16 cellular contexts compared by ENCODE assay signal in the genomic region with DNA sequence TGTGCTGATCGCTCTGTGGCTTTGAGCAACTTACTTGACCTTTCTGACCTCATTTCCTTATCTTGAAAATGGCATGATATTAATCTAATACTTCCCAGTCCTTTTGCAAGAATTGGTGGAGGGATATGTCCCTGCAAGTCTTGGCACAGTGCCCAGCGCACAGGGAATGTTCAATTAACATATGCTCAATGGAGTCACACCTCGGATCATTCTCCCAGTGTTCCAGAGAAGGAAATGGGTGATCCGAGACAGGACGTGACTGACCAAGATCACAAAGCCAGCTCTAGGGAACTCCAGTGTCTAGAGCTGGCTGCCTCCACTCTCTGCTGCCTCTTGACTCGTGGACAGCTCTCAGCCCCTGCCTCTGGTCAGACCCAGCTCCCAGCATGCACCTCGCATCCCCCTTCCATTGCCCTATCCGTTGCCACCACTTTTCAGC. TPM values are rescaled to one million over a fixed set of nuclear protein-coding genes. Genes with fewer than 3 reads are reported as not detected.
A peak's percentile ranks its signal among the peaks of the same experiment; 100 is the strongest.
DNase-seq lines count a peak whose midpoint lies in the region; ATAC-seq, FAIRE-seq and TF ChIP-seq lines count a peak whose summit lies in the region.
"Had no signal": no experiment of that assay in that cellular context is flagged by ENCODE, and none has a peak within 500 bp of the region (broad histone marks: within the 10 kb centered on the region; RNA-seq: fewer than 3 reads in every experiment).

No MANE protein-coding gene starts in this region.

- H3K36me3 ChIP-seq in bronchial epithelial cell (ENCODE audit: control insufficient read depth, insufficient read depth, low read length): no peaks in the 10 kb centered on the region
- no peaks in the 10 kb centered on the region for H3K36me3 ChIP-seq in keratinocyte (ENCODE audit: control insufficient read depth in 2 of 2, extremely low read depth in 1 of 2, insufficient read depth in 2 of 2, low read length in 2 of 2)
- H3K36me3 ChIP-seq in stomach: no peaks in the 10 kb centered on the region

- dilution Hi-C loops in keratinocyte (cut with MboI; ENCODE audit: extremely low pct_ligation_motif_present, low sequenced_read_pairs): no loop called here

- TF ChIP-seq CTCF in bronchial epithelial cell (IDR thresholded peaks at IDR 0.05; ENCODE audit: insufficient read depth, low read length, severe bottlenecking): no peak
- TF ChIP-seq CTCF in keratinocyte (optimal IDR thresholded peaks at IDR 0.05 in 1 of 3, IDR thresholded peaks at IDR 0.05 in 1 of 3, conservative IDR thresholded peaks at IDR 0.05 in 1 of 3; ENCODE audit: extremely low read depth in 1 of 3, insufficient read depth in 2 of 3, low read length in 3 of 3): no peak
- TF ChIP-seq CTCF in stomach (IDR thresholded peaks at IDR 0.05): no peak

- no peaks in the 10 kb centered on the region for H3K9me1 ChIP-seq in keratinocyte (ENCODE audit: control insufficient read depth, extremely low read depth, insufficient read depth, low read length)

- DNase-seq in DMS 273 (lab: John Stamatoyannopoulos, UW; ENCODE audit: unreplicated experiment) (peak; percentile 44), DMS 273 treated with DMSO at 0.1 percent for 48 hours (lab: John Stamatoyannopoulos, UW) (no peak), bronchial epithelial cell (ENCODE audit: low read depth) (peak; percentile 67), keratinocyte (ENCODE audit: low read depth, low spot score) (no peak), stomach (peak; percentile 70), MV-4-11 (lab: John Stamatoyannopoulos, UW) (no peak)
- DNase-seq: activated CD8-positive, alpha-beta memory T cell treated with anti-CD3 and anti-CD28 coated beads, Interleukin-2, amount 10 ng/mL, durations not matched to agents 7 days and 5 days; NCI-H1930 had no signal

- TF ChIP-seq POLR2A in stomach (IDR thresholded peaks at IDR 0.05): no peak

- H3K79me2 ChIP-seq in keratinocyte (ENCODE audit: control insufficient read depth, insufficient read depth, low read length): peaks cover 9% of the 10 kb centered on the region

- no peak overlapping the region for H3K4me3 ChIP-seq in bronchial epithelial cell (ENCODE audit: low read depth, low read length)
- no peak overlapping the region for H3K4me3 ChIP-seq in keratinocyte (ENCODE audit: control insufficient read depth in 2 of 3, extremely low read depth in 1 of 3, insufficient read depth in 2 of 3, low read depth in 1 of 3, low read length in 3 of 3)
- no peak overlapping the region for H3K4me3 ChIP-seq in stomach

- ATAC-seq in HG03460 (IDR thresholded peaks at IDR 0.05; ENCODE audit: unreplicated experiment) (no peak), GM18907 (IDR thresholded peaks at IDR 0.05; ENCODE audit: unreplicated experiment) (no peak)
- ATAC-seq: activated CD8-positive, alpha-beta memory T cell treated with anti-CD3 and anti-CD28 coated beads, Interleukin-2, amount 10 ng/mL, durations not matched to agents 7 days and 5 days had no signal

- H3K9me3 ChIP-seq in keratinocyte (ENCODE audit: control insufficient read depth, low read depth, low read length) (no peaks in the 10 kb centered on the region), stomach (no peaks in the 10 kb centered on the region)

- FAIRE-seq in bronchial epithelial cell (lab: Jason Lieb, UNC) (no peak), keratinocyte (lab: Jason Lieb, UNC) (no peak)
- FAIRE-seq: H54, RCC 7860 had no signal

- intact Hi-C loops in stomach (cut with DNase I; ENCODE audit: low total_unique reads): no loop called here

- H3K4me2 ChIP-seq in keratinocyte (ENCODE audit: control insufficient read depth, extremely low read depth, insufficient read depth, low read depth, low read length): peak overlapping the region; percentile 91

- H3K4me1 ChIP-seq in keratinocyte (ENCODE audit: control insufficient read depth, extremely low read depth, insufficient read depth, low read length) (peaks cover 28% of the 10 kb centered on the region), stomach (peaks cover 32 to 68% (median 63%) of the 10 kb centered on the region in 4 donors)

- no peak overlapping the region for H2AFZ ChIP-seq in keratinocyte (ENCODE audit: control insufficient read depth, low read length)

- no peak overlapping the region for H3K9ac ChIP-seq in keratinocyte (ENCODE audit: control insufficient read depth, extremely low read depth, insufficient read depth, low read length)

- 24 to 50% (median 29%) methylated on average over 6 to 8 of the region's 8 CpGs for WGBS in stomach, 5 donors

- H3K27ac ChIP-seq in keratinocyte (ENCODE audit: control insufficient read depth, insufficient read depth, low read length) (no peak overlapping the region), stomach (peak overlapping the region; percentile 60 to 99 (median 87))
- H3K27ac ChIP-seq: 22Rv1 had no signal

- no peak for TF ChIP-seq EP300 in stomach (IDR thresholded peaks at IDR 0.05)

- H3K27me3 ChIP-seq in bronchial epithelial cell (ENCODE audit: control insufficient read depth, insufficient read depth, low read length) (no peaks in the 10 kb centered on the region), keratinocyte (ENCODE audit: control insufficient read depth, extremely low read depth, insufficient read depth, low read length) (no peaks in the 10 kb centered on the region), stomach (peaks cover 0 to 43% (median 9%) of the 10 kb centered on the region in 3 donors)

- no peaks in the 10 kb centered on the region for H4K20me1 ChIP-seq in keratinocyte (ENCODE audit: control insufficient read depth, extremely low read depth, insufficient read depth, low read length)

RNA-seq across cellular contexts. Expression of gene CDC42EP5, which starts 3.6 kb away (rescaled TPM):
- 18.2 and 20.4 TPM in 2 replicates for total RNA-seq in bronchial epithelial cell
- polyA plus RNA-seq in keratinocyte: 8.6 to 16.4 TPM (median 9.4 TPM) in 3 replicates
- 4.4 TPM for polyA plus RNA-seq in keratinocyte (2011; ENCODE audit: low read depth)
- polyA plus RNA-seq in keratinocyte (2011; cell fraction: cytosol; rRNA removed): 4.9 and 31.9 TPM in 2 replicates
- 4.2 and 13.3 TPM in 2 replicates for polyA plus RNA-seq in keratinocyte (2011; cell fraction: nucleus; rRNA removed)
- 19.2 and 29.7 TPM in 2 replicates for polyA plus RNA-seq in keratinocyte (2012; ENCODE audit: low replicate concordance)
- 0.67 to 1.7 TPM (median 1.2 TPM) in 3 replicates for polyA minus RNA-seq in keratinocyte
- 34.3 TPM for polyA minus RNA-seq in keratinocyte (2011; cell fraction: cytosol; rRNA and poly(A)+ RNA removed)
- 3.3 and 3.6 TPM in 2 replicates for polyA minus RNA-seq in keratinocyte (2011; cell fraction: nucleus; rRNA and poly(A)+ RNA removed)
- total RNA-seq in stomach: 100 to 1,000 TPM in 1 of 5 donors, 10 to 100 TPM in 2, under 1 TPM in 1, not detected in 1; 0.89 to 699 (median 32.8) TPM
- polyA plus RNA-seq in stomach: 10 to 100 TPM; 24.8 to 48.6 (median 28.3) TPM

RNA-seq across cellular contexts. Expression of gene LENG9, which starts 5.9 kb away (rescaled TPM):
- total RNA-seq in bronchial epithelial cell: 6.5 and 15.0 TPM in 2 replicates
- polyA plus RNA-seq in keratinocyte: 1.3 to 2.2 TPM (median 2.1 TPM) in 3 replicates
- 0.41 TPM for polyA plus RNA-seq in keratinocyte (2011; ENCODE audit: low read depth)
- polyA plus RNA-seq in keratinocyte (2011; cell fraction: cytosol; rRNA removed): 1.2 and 2.8 TPM in 2 replicates
- polyA plus RNA-seq in keratinocyte (2011; cell fraction: nucleus; rRNA removed): 1.9 and 3.5 TPM in 2 replicates
- polyA plus RNA-seq in keratinocyte (2012; ENCODE audit: low replicate concordance): 2.4 and 5.8 TPM in 2 replicates
- 1.2 to 3.3 TPM (median 2.0 TPM) in 3 replicates for polyA minus RNA-seq in keratinocyte
- 8.1 TPM for polyA minus RNA-seq in keratinocyte (2011; cell fraction: cytosol; rRNA and poly(A)+ RNA removed)
- 3.3 and 4.0 TPM in 2 replicates for polyA minus RNA-seq in keratinocyte (2011; cell fraction: nucleus; rRNA and poly(A)+ RNA removed)
- total RNA-seq in stomach: 10 to 100 TPM in 2 of 5 donors, 1 to 10 TPM in 3; 1.3 to 14.5 (median 3.5) TPM
- 1 to 10 TPM; 6.9 to 7.8 (median 7.3) TPM for polyA plus RNA-seq in stomach

RNA-seq across cellular contexts. Expression of gene LENG8, which starts 20.5 kb away (rescaled TPM):
- 26.3 and 37.8 TPM in 2 replicates for total RNA-seq in bronchial epithelial cell
- polyA plus RNA-seq in keratinocyte: 29.4 to 75.6 TPM (median 33.4 TPM) in 3 replicates
- polyA plus RNA-seq in keratinocyte (2011; ENCODE audit: low read depth): 32.7 TPM
- polyA plus RNA-seq in keratinocyte (2011; cell fraction: cytosol; rRNA removed): 4.1 and 6.2 TPM in 2 replicates
- 793 and 1,107 TPM in 2 replicates for polyA plus RNA-seq in keratinocyte (2011; cell fraction: nucleus; rRNA removed)
- 45.7 and 76.8 TPM in 2 replicates for polyA plus RNA-seq in keratinocyte (2012; ENCODE audit: low replicate concordance)
- polyA minus RNA-seq in keratinocyte: 61.8 to 117 TPM (median 66.2 TPM) in 3 replicates
- 29.4 TPM for polyA minus RNA-seq in keratinocyte (2011; cell fraction: cytosol; rRNA and poly(A)+ RNA removed)
- 115 and 133 TPM in 2 replicates for polyA minus RNA-seq in keratinocyte (2011; cell fraction: nucleus; rRNA and poly(A)+ RNA removed)
- 100 to 1,000 TPM in 4 of 5 donors, 10 to 100 TPM in 1; 61.3 to 464 (median 222) TPM for total RNA-seq in stomach
- polyA plus RNA-seq in stomach: 10 to 100 TPM; 37.4 to 99.0 (median 89.0) TPM

RNA-seq across cellular contexts. Expression of gene LAIR2, which starts 33.1 kb away (rescaled TPM):
- total RNA-seq in bronchial epithelial cell (not detected in 2 replicates), stomach (not detected)
- polyA plus RNA-seq in keratinocyte (not detected in 3 replicates), stomach (under 1 TPM in 1 of 3 donors, not detected in 2; 0.30 TPM)
- not detected for polyA plus RNA-seq in keratinocyte (2011; ENCODE audit: low read depth)
- not detected in 2 replicates for polyA plus RNA-seq in keratinocyte (2011; cell fraction: cytosol; rRNA removed)
- polyA plus RNA-seq in keratinocyte (2011; cell fraction: nucleus; rRNA removed): not detected in 2 replicates
- polyA plus RNA-seq in keratinocyte (2012; ENCODE audit: low replicate concordance): not detected in 2 replicates
- not detected in 3 replicates for polyA minus RNA-seq in keratinocyte
- not detected for polyA minus RNA-seq in keratinocyte (2011; cell fraction: cytosol; rRNA and poly(A)+ RNA removed)
- not detected in 2 replicates for polyA minus RNA-seq in keratinocyte (2011; cell fraction: nucleus; rRNA and poly(A)+ RNA removed)
- total RNA-seq: renal cortical epithelial cell, subcutaneous adipose tissue had no signal
- polyA plus RNA-seq: adipose tissue had no signal

RNA-seq across cellular contexts. Expression of gene TTYH1, which starts 54.3 kb away (rescaled TPM):
- 0.26 TPM in 1 of 2 replicates, not detected in the other for total RNA-seq in bronchial epithelial cell
- polyA plus RNA-seq in keratinocyte: 0.05 to 0.13 TPM in 2 of 3 replicates, not detected in the other
- polyA plus RNA-seq in keratinocyte (2011; ENCODE audit: low read depth): 0.96 TPM
- polyA plus RNA-seq in keratinocyte (2011; cell fraction: cytosol; rRNA removed): 0.14 TPM in 1 of 2 replicates, not detected in the other
- polyA plus RNA-seq in keratinocyte (2011; cell fraction: nucleus; rRNA removed): not detected in 2 replicates
- polyA plus RNA-seq in keratinocyte (2012; ENCODE audit: low replicate concordance): 0.07 and 0.73 TPM in 2 replicates
- not detected in 3 replicates for polyA minus RNA-seq in keratinocyte
- polyA minus RNA-seq in keratinocyte (2011; cell fraction: cytosol; rRNA and poly(A)+ RNA removed): not detected
- not detected in 2 replicates for polyA minus RNA-seq in keratinocyte (2011; cell fraction: nucleus; rRNA and poly(A)+ RNA removed)
- 10 to 100 TPM in 1 of 5 donors, 1 to 10 TPM in 2, not detected in 2; 2.3 to 12.9 (median 7.0) TPM for total RNA-seq in stomach
- 1 to 10 TPM in 1 of 3 donors, under 1 TPM in 1, not detected in 1; 0.12 to 1.4 TPM for polyA plus RNA-seq in stomach
- total RNA-seq: renal cortical epithelial cell had no signal

Comparison
In these comparisons a context has a peak if more than half of its experiments do, and no peak if none do; other contexts are left out.
1. DNase-seq: peak in DMS 273 (single experiment), bronchial epithelial cell (single experiment) and stomach (single experiment); none in DMS 273 treated with DMSO at 0.1 percent for 48 hours (single experiment), keratinocyte (single experiment) and MV-4-11 (single experiment).